Comparison of ENCODE assay signal across 31 cellular contexts in genomic region chr4:110498420-110498819, GRCh38. TPM values are rescaled to one million over a fixed set of nuclear protein-coding genes. Genes with fewer than 3 reads are reported as not detected.
"Had no signal": no experiment of that assay in that cellular context is flagged by ENCODE, and none has a peak within 500 bp of the region (broad histone marks: within the 10 kb centered on the region; RNA-seq: fewer than 3 reads in every experiment).

No MANE protein-coding gene starts in this region.

- H3K36me3 ChIP-seq: brain microvascular endothelial cell, esophagus muscularis mucosa, gastrocnemius medialis had no signal

- H3K27ac ChIP-seq: brain microvascular endothelial cell, coronary artery, dorsolateral prefrontal cortex, esophagus muscularis mucosa, foreskin keratinocyte, gastrocnemius medialis had no signal

- FAIRE-seq: astrocyte, bronchial epithelial cell had no signal

- H3K27ac Mint-ChIP-seq: activated CD4-positive, alpha-beta memory T cell treated with anti-CD3 and anti-CD28 coated beads, Interleukin-2, amount 10 ng/mL, durations not matched to agents 7 days and 5 days; activated CD4-positive, alpha-beta T cell treated with anti-CD3 and anti-CD28 coated beads, Interleukin-2, amount 10 ng/mL, durations not matched to agents 7 days and 5 days; activated naive CD8-positive, alpha-beta T cell; activated T-cell treated with anti-CD3 and anti-CD28 coated beads, Interleukin-2, amount 50 U/mL, for 24 hours; activated T-cell treated with anti-CD3 and anti-CD28 coated beads, Interleukin-2, amount 50 U/mL, for 72 hours; activated T-helper 17 cell treated with anti-CD3 and anti-CD28 coated beads, Interleukin-2, amount 50 U/mL, for 72 hours; dendritic cell treated with granulocyte-macrophage colony-stimulating factor and Interleukin-4, amounts not matched to agents 40 ng/mL and 50 ng/mL, for 4 days had no signal

- H3K9me3 ChIP-seq: gastrocnemius medialis had no signal

- H3K4me1 Mint-ChIP-seq: activated CD4-positive, alpha-beta memory T cell treated with anti-CD3 and anti-CD28 coated beads, Interleukin-2, amount 10 ng/mL, durations not matched to agents 7 days and 5 days; activated CD4-positive, alpha-beta T cell treated with anti-CD3 and anti-CD28 coated beads, Interleukin-2, amount 10 ng/mL, durations not matched to agents 7 days and 5 days; activated T-helper 17 cell treated with anti-CD3 and anti-CD28 coated beads, Interleukin-2, amount 50 U/mL, for 72 hours; central memory CD8-positive, alpha-beta T cell had no signal

- H3K4me1 ChIP-seq: foreskin keratinocyte had no signal

- DNase-seq: activated CD4-positive, alpha-beta memory T cell treated with anti-CD3 and anti-CD28 coated beads, Interleukin-2, amount 10 ng/mL, durations not matched to agents 7 days and 5 days; activated CD4-positive, alpha-beta T cell treated with anti-CD3 and anti-CD28 coated beads for 1 hour; activated CD4-positive, alpha-beta T cell treated with anti-CD3 and anti-CD28 coated beads for 4 hours; activated CD4-positive, alpha-beta T cell treated with anti-CD3 and anti-CD28 coated beads, Interleukin-2, amount 10 ng/mL, durations not matched to agents 7 days and 5 days; activated CD4-positive, alpha-beta T cell treated with anti-CD3 and anti-CD28 coated beads, Interleukin-2, amount 50 U/mL, for 4 hours; activated CD8-positive, alpha-beta memory T cell treated with anti-CD3 and anti-CD28 coated beads, Interleukin-2, amount 50 U/mL, for 48 hours; activated effector memory CD4-positive, alpha-beta T cell treated with Interleukin-2 at 50 U/mL for 16 hours; activated gamma-delta T cell treated with Interleukin-2 at 50 U/mL for 16 hours; activated naive CD4-positive, alpha-beta T cell treated with anti-CD3 and anti-CD28 coated beads, Interleukin-2, amount 50 U/mL, for 16 hours; activated naive CD4-positive, alpha-beta T cell treated with Interleukin-2 at 50 U/mL for 16 hours; activated T-cell treated with anti-CD3 and anti-CD28 coated beads for 4 hours; activated T-cell treated with anti-CD3 and anti-CD28 coated beads, Interleukin-2, amount 50 U/mL, for 24 hours; activated T-cell treated with anti-CD3 and anti-CD28 coated beads, Interleukin-2, amount 50 U/mL, for 72 hours; amniotic stem cell; anterior cingulate cortex; brain microvascular endothelial cell; dorsolateral prefrontal cortex; effector memory CD4-positive, alpha-beta T cell; erythroblast; foreskin keratinocyte; gastrocnemius medialis; glutamatergic neuron; T-helper 2 cell had no signal

- H3K4me3 Mint-ChIP-seq: activated CD4-positive, alpha-beta memory T cell treated with anti-CD3 and anti-CD28 coated beads, Interleukin-2, amount 10 ng/mL, durations not matched to agents 7 days and 5 days; activated CD4-positive, alpha-beta T cell treated with anti-CD3 and anti-CD28 coated beads, Interleukin-2, amount 10 ng/mL, durations not matched to agents 7 days and 5 days; activated naive CD8-positive, alpha-beta T cell; activated T-cell treated with anti-CD3 and anti-CD28 coated beads, Interleukin-2, amount 50 U/mL, for 24 hours; activated T-cell treated with anti-CD3 and anti-CD28 coated beads, Interleukin-2, amount 50 U/mL, for 72 hours; activated T-helper 17 cell treated with anti-CD3 and anti-CD28 coated beads, Interleukin-2, amount 50 U/mL, for 72 hours; central memory CD8-positive, alpha-beta T cell; dendritic cell treated with granulocyte-macrophage colony-stimulating factor and Interleukin-4, amounts not matched to agents 40 ng/mL and 50 ng/mL, for 4 days had no signal

- H3K27me3 ChIP-seq: brain microvascular endothelial cell, esophagus muscularis mucosa, gastrocnemius medialis had no signal

- H3K4me3 ChIP-seq: coronary artery, dorsolateral prefrontal cortex, esophagus muscularis mucosa, gastrocnemius medialis had no signal

- ATAC-seq: activated T-cell treated with anti-CD3 and anti-CD28 coated beads, Interleukin-2, amount 50 U/mL, for 72 hours; activated T-helper 17 cell treated with anti-CD3 and anti-CD28 coated beads, Interleukin-2, amount 50 U/mL, for 72 hours; foreskin keratinocyte; gastrocnemius medialis had no signal

- H3K9me3 Mint-ChIP-seq: activated CD4-positive, alpha-beta memory T cell treated with anti-CD3 and anti-CD28 coated beads, Interleukin-2, amount 10 ng/mL, durations not matched to agents 7 days and 5 days; activated CD4-positive, alpha-beta T cell treated with anti-CD3 and anti-CD28 coated beads, Interleukin-2, amount 10 ng/mL, durations not matched to agents 7 days and 5 days; activated T-cell treated with anti-CD3 and anti-CD28 coated beads, Interleukin-2, amount 50 U/mL, for 24 hours; activated T-helper 17 cell treated with anti-CD3 and anti-CD28 coated beads, Interleukin-2, amount 50 U/mL, for 72 hours; central memory CD8-positive, alpha-beta T cell; dendritic cell treated with granulocyte-macrophage colony-stimulating factor and Interleukin-4, amounts not matched to agents 40 ng/mL and 50 ng/mL, for 4 days had no signal

- H3K36me3 Mint-ChIP-seq: activated naive CD8-positive, alpha-beta T cell had no signal

RNA-seq across cellular contexts. Expression of gene ENPEP, which starts 22.5 kb away (rescaled TPM):
- total RNA-seq: bronchial epithelial cell had no signal
- polyA plus RNA-seq: foreskin keratinocyte had no signal
